ENCODE assay signal across 7 cellular contexts in genomic region chr11:116454020-116454645, GRCh38.
DNase-seq lines count a peak whose midpoint lies in the region; ATAC-seq and TF ChIP-seq lines count a peak whose summit lies in the region.

No MANE protein-coding gene starts in this region.

- H3K27ac ChIP-seq in SJCRH30, result no peak overlapping the region

- ATAC-seq in esophagus mucosa (peak; percentile 52), omental fat pad (ENCODE audit: low FRiP score) (no peak), HG03108 (IDR thresholded peaks at IDR 0.05; ENCODE audit: unreplicated experiment) (no peak)

- no peak for TF ChIP-seq CTCF in omental fat pad (IDR thresholded peaks at IDR 0.05)

- DNase-seq in EH (ENCODE audit: low read depth) (peak; percentile 36), HK-2 (ENCODE audit: unreplicated experiment) (peak; percentile 10), SJCRH30 (peak; percentile 9 to 44), omental fat pad (ENCODE audit: low spot score) (peak; percentile 24), NOMO-1 treated with DMSO at 0.1 percent for 48 hours (lab: John Stamatoyannopoulos, UW; ENCODE audit: unreplicated experiment) (no peak)

- no peak overlapping the region for H3K4me3 ChIP-seq in SJCRH30

- H3K27me3 ChIP-seq in SJCRH30, result no peaks in the 10 kb centered on the region

- H3K9me3 ChIP-seq in SJCRH30 (replicated peaks), result no peaks in the 10 kb centered on the region

- H3K36me3 ChIP-seq in SJCRH30, result no peaks in the 10 kb centered on the region

- H3K4me1 ChIP-seq in SJCRH30, result no peaks in the 10 kb centered on the region
